In genomic region chr17:29114141-29114540, GRCh38 we compare ENCODE assay signal across 16 cellular contexts.
DNase-seq lines count a peak whose midpoint lies in the region; FAIRE-seq and TF ChIP-seq lines count a peak whose summit lies in the region.
"Had no signal": no experiment of that assay in that cellular context is flagged by ENCODE, and none has a peak within 500 bp of the region (broad histone marks: within the 10 kb centered on the region; RNA-seq: fewer than 3 reads in every experiment).

No MANE protein-coding gene starts in this region.

- peaks cover 45 to 63% (median 59%) of the 10 kb centered on the region in 11 experiments for H3K36me3 ChIP-seq in BLaER1 treated with 17β-estradiol and CSF1 and Interleukin-3, amounts not matched to agents 10 nM and 100 nM
- H3K36me3 ChIP-seq in CD4-positive, alpha-beta memory T cell (ENCODE audit: insufficient read depth, low read length): peaks cover 71% of the 10 kb centered on the region
- H3K36me3 ChIP-seq in H1 (ENCODE audit: control insufficient read depth in 2 of 4, insufficient read depth in 4 of 4, low read length in 3 of 4) (peaks cover 0 to 6% (median 3%) of the 10 kb centered on the region in 4 experiments; a peak in 4 of 8 replicates), osteoblast (ENCODE audit: insufficient read depth, low read length) (peaks cover 26% of the 10 kb centered on the region)

- no peak overlapping the region for H2BK120ac ChIP-seq in H1 (replicated peaks; ENCODE audit: low read depth, low read length)

- no peak overlapping the region for H2BK12ac ChIP-seq in H1 (ENCODE audit: low read depth, low read length)

- H3K36me3 Mint-ChIP-seq in CD4-positive, alpha-beta memory T cell: peaks cover 32 to 60% of the 10 kb centered on the region in 2 donors
- peaks cover 7% of the 10 kb centered on the region for H3K36me3 Mint-ChIP-seq in nephron progenitor cell (ENCODE audit: low read depth)

- H3K4me2 ChIP-seq in BLaER1 treated with 17β-estradiol and CSF1 and Interleukin-3, amounts not matched to agents 10 nM and 100 nM: peak overlapping the region; percentile 90 to 99 (median 95)
- H3K4me2 ChIP-seq in H1 (ENCODE audit: insufficient read depth in 1 of 2, low read depth in 2 of 2, low read length in 2 of 2) (no peak overlapping the region), osteoblast (ENCODE audit: insufficient read depth, low read length) (no peak overlapping the region)
- H3K4me2 ChIP-seq: KMS-11 had no signal

- H3K4me1 Mint-ChIP-seq in CD4-positive, alpha-beta memory T cell: peaks cover 4 to 9% (median 8%) of the 10 kb centered on the region in 4 donors
- peaks cover 25% of the 10 kb centered on the region for H3K4me1 Mint-ChIP-seq in nephron progenitor cell

- peak overlapping the region in 4 of 7 donors; percentile 24 to 68 (median 34) for H3K27ac Mint-ChIP-seq in CD4-positive, alpha-beta memory T cell
- no peak overlapping the region for H3K27ac Mint-ChIP-seq in nephron progenitor cell
- H3K27ac Mint-ChIP-seq: CD8-positive, alpha-beta T cell had no signal

- no peaks in the 10 kb centered on the region for H3K79me1 ChIP-seq in H1 (ENCODE audit: low read depth, low read length)

- FAIRE-seq in H1 (lab: Jason Lieb, UNC): no peak

- H2AK5ac ChIP-seq in H1 (ENCODE audit: low read depth, low read length): no peak overlapping the region

- no peak for DNase-seq in CD4-positive, alpha-beta memory T cell
- no peak for DNase-seq in H1 (ENCODE audit: low read depth in 1 of 2, low spot score in 2 of 2)
- peak; percentile 22 for DNase-seq in osteoblast (ENCODE audit: insufficient read length, low spot score, missing footprints)
- no peak for DNase-seq in nephron progenitor cell
- DNase-seq in GDM1 (lab: John Stamatoyannopoulos, UW): no peak
- no peak for DNase-seq in pons (ENCODE audit: low spot score)
- DNase-seq: CD8-positive, alpha-beta T cell; H9; NCI-H1092; NCI-H146; NCI-H2081; NCI-H510A treated with DMSO at 0.1 percent for 48 hours; Peyer's patch; SHP77 had no signal

- no peak overlapping the region for H4K8ac ChIP-seq in H1 (ENCODE audit: extremely low read depth, insufficient read depth, low read length)

- H3K18ac ChIP-seq in H1 (ENCODE audit: extremely low read depth, low read length): no peak overlapping the region

- no peak overlapping the region for H3K14ac ChIP-seq in H1 (ENCODE audit: insufficient read length)

- H3K27me3 Mint-ChIP-seq in CD4-positive, alpha-beta memory T cell: no peaks in the 10 kb centered on the region
- peaks cover 4% of the 10 kb centered on the region for H3K27me3 Mint-ChIP-seq in nephron progenitor cell (ENCODE audit: low read depth, poor library complexity)

- peaks cover 95 to 100% (median 100%) of the 10 kb centered on the region in 10 experiments for H3K4me1 ChIP-seq in BLaER1 treated with 17β-estradiol and CSF1 and Interleukin-3, amounts not matched to agents 10 nM and 100 nM
- peaks cover 4% of the 10 kb centered on the region for H3K4me1 ChIP-seq in CD4-positive, alpha-beta memory T cell (ENCODE audit: insufficient read depth, low read length)
- H3K4me1 ChIP-seq in H1 (replicated peaks in 1 of 4; ENCODE audit: control insufficient read depth in 3 of 4, insufficient read depth in 4 of 4, low read length in 3 of 4): peaks cover 0 to 19% (median 12%) of the 10 kb centered on the region in 4 experiments; a peak in 6 of 7 replicates
- peaks cover 32% of the 10 kb centered on the region for H3K4me1 ChIP-seq in osteoblast (ENCODE audit: insufficient read depth, low read length)

- intact Hi-C loops in CD4-positive, alpha-beta memory T cell (cut with micrococcal nuclease): no loop called here

- no peak overlapping the region for H4K91ac ChIP-seq in H1 (replicated peaks; ENCODE audit: insufficient read length, low read length)

- H2BK15ac ChIP-seq in H1 (ENCODE audit: low read length): peak overlapping the region; percentile 53; the same call in 1 of the 2 replicates

- TF ChIP-seq RAD21 in H1 (IDR thresholded peaks at IDR 0.05 in 1 of 2, conservative IDR thresholded peaks at IDR 0.05 in 1 of 2; ENCODE audit: low read depth in 2 of 2, low read length in 2 of 2): no peak

- H3K79me2 ChIP-seq in H1 (ENCODE audit: control insufficient read depth in 1 of 2, insufficient read depth in 2 of 2, low read length in 2 of 2) (no peaks in the 10 kb centered on the region), osteoblast (ENCODE audit: insufficient read depth, low read length) (no peaks in the 10 kb centered on the region)

- H4K5ac ChIP-seq in H1 (ENCODE audit: insufficient read length, low read depth, low read length): no peak overlapping the region

- H2BK20ac ChIP-seq in H1 (ENCODE audit: low read length): no peak overlapping the region

- POLR2A ChIA-PET in CD4-positive, alpha-beta memory T cell (lab: Charles Lee; ENCODE audit: partially characterized antibody): interaction anchor here (1.1 to 1.9 kb wide), 2 partner anchors 26 to 149 kb away, joined by 3 to 7 read pairs; no protein-coding TSS in a partner anchor
- POLR2A ChIA-PET in H1 (lab: Charles Lee; ENCODE audit: partially characterized antibody): interaction anchor here (0.9 to 1.5 kb wide), 3 partner anchors 10 to 72 kb away, joined by 3 to 4 read pairs (median 3); no protein-coding TSS in a partner anchor

- H3K27me3 ChIP-seq in BLaER1 treated with 17β-estradiol and CSF1 and Interleukin-3, amounts not matched to agents 10 nM and 100 nM: no peaks in the 10 kb centered on the region
- no peaks in the 10 kb centered on the region for H3K27me3 ChIP-seq in CD4-positive, alpha-beta memory T cell (ENCODE audit: insufficient read depth, low read length)
- no peaks in the 10 kb centered on the region for H3K27me3 ChIP-seq in H1 (replicated peaks in 1 of 4; ENCODE audit: control insufficient read depth in 3 of 4, extremely low read depth in 1 of 4, insufficient read depth in 3 of 4, low read length in 3 of 4)
- no peaks in the 10 kb centered on the region for H3K27me3 ChIP-seq in osteoblast (ENCODE audit: insufficient read depth, low read length)
- H3K27me3 ChIP-seq: Peyer's patch had no signal

- peaks cover 0 to 69% (median 16%) of the 10 kb centered on the region in 11 experiments; a peak in 13 of 22 replicates for H4K20me1 ChIP-seq in BLaER1 treated with 17β-estradiol and CSF1 and Interleukin-3, amounts not matched to agents 10 nM and 100 nM
- H4K20me1 ChIP-seq in H1 (replicated peaks in 1 of 2; ENCODE audit: control insufficient read depth in 1 of 2, insufficient read depth in 2 of 2, low read length in 2 of 2) (no peaks in the 10 kb centered on the region), osteoblast (ENCODE audit: insufficient read depth, low read length) (peaks cover 35% of the 10 kb centered on the region)

- no peak overlapping the region for H3K23ac ChIP-seq in H1 (ENCODE audit: insufficient read length)

- TF ChIP-seq CTCF in H1 (IDR thresholded peaks at IDR 0.05; ENCODE audit: control extremely low read depth in 1 of 3, insufficient read depth in 1 of 3, low read depth in 1 of 3, low read length in 3 of 3) (no peak), osteoblast (IDR thresholded peaks at IDR 0.05; ENCODE audit: extremely low read depth, low read depth, low read length) (no peak), nephron progenitor cell (IDR thresholded peaks at IDR 0.05) (no peak)

- H3K23me2 ChIP-seq in H1 (ENCODE audit: low read depth, low read length): peaks cover 2% of the 10 kb centered on the region; the same call in 1 of the 2 replicates

- peaks cover 0 to 2% (median 0%) of the 10 kb centered on the region in 8 donors for H3K9me3 Mint-ChIP-seq in CD4-positive, alpha-beta memory T cell
- H3K9me3 Mint-ChIP-seq in nephron progenitor cell: no peaks in the 10 kb centered on the region
- H3K9me3 Mint-ChIP-seq: CD8-positive, alpha-beta T cell; H9 had no signal

- H2AFZ ChIP-seq in H1 (ENCODE audit: low read length): no peak overlapping the region
- H2AFZ ChIP-seq in osteoblast (ENCODE audit: low read length): no peak overlapping the region

- H3K4me3 Mint-ChIP-seq in CD4-positive, alpha-beta memory T cell: no peak overlapping the region
- no peak overlapping the region for H3K4me3 Mint-ChIP-seq in nephron progenitor cell
- H3K4me3 Mint-ChIP-seq: CD8-positive, alpha-beta T cell; H9 had no signal

- peak overlapping the region; percentile 37 to 96 (median 92); a peak in 21 of 22 replicates for H3K27ac ChIP-seq in BLaER1 treated with 17β-estradiol and CSF1 and Interleukin-3, amounts not matched to agents 10 nM and 100 nM
- H3K27ac ChIP-seq in CD4-positive, alpha-beta memory T cell (ENCODE audit: low read depth, low read length): no peak overlapping the region
- H3K27ac ChIP-seq in H1 (ENCODE audit: low read depth, low read length) (no peak overlapping the region), osteoblast (ENCODE audit: low read depth, low read length) (no peak overlapping the region)
- H3K27ac ChIP-seq: KMS-11, Peyer's patch had no signal

- no peak for TF ChIP-seq EP300 in H1 (IDR thresholded peaks at IDR 0.05; ENCODE audit: borderline replicate concordance in 1 of 2, low read depth in 2 of 2, low read length in 2 of 2)

- no peak for TF ChIP-seq POLR2A in H1 (IDR thresholded peaks at IDR 0.05; ENCODE audit: control extremely low read depth in 1 of 2, low read depth in 2 of 2, low read length in 2 of 2)

- H3K4me3 ChIP-seq in BLaER1 treated with 17β-estradiol and CSF1 and Interleukin-3, amounts not matched to agents 10 nM and 100 nM: peak overlapping the region; percentile 12 to 64 (median 48); a peak in 17 of 20 replicates
- no peak overlapping the region for H3K4me3 ChIP-seq in CD4-positive, alpha-beta memory T cell (ENCODE audit: low read length in 2 of 2)
- no peak overlapping the region for H3K4me3 ChIP-seq in H1 (ENCODE audit: extremely low read depth in 1 of 4, insufficient read depth in 2 of 4, low read depth in 3 of 4, low read length in 4 of 4)
- no peak overlapping the region for H3K4me3 ChIP-seq in osteoblast (ENCODE audit: insufficient read depth, low read length)
- H3K4me3 ChIP-seq: Peyer's patch had no signal

- CTCF ChIA-PET in CD4-positive, alpha-beta memory T cell (lab: Charles Lee; ENCODE audit: partially characterized antibody): interaction anchor here (0.7 to 13.7 kb wide), 6 partner anchors 8 to 161 kb away, joined by 3 to 318 read pairs (median 3); no protein-coding TSS in a partner anchor
- CTCF ChIA-PET in H1 (lab: Charles Lee; ENCODE audit: partially characterized antibody): interaction anchor here (0.8 to 19.8 kb wide), 13 partner anchors 9 to 186 kb away, joined by 3 to 548 read pairs (median 21); partner anchors contain the start of genes PHF12 and SEZ6

- peak overlapping the region; percentile 61 to 87 (median 79) for H3K9ac ChIP-seq in BLaER1 treated with 17β-estradiol and CSF1 and Interleukin-3, amounts not matched to agents 10 nM and 100 nM
- H3K9ac ChIP-seq in H1 (replicated peaks in 1 of 4; ENCODE audit: extremely low read depth in 1 of 4, low read depth in 3 of 4, low read length in 3 of 4): no peak overlapping the region
- H3K9ac ChIP-seq: KMS-11 had no signal

- no peak overlapping the region for H2BK5ac ChIP-seq in H1 (ENCODE audit: low read depth, low read length)

- H3K56ac ChIP-seq in H1 (replicated peaks; ENCODE audit: insufficient read length, low read depth, low read length): no peak overlapping the region

- H3K9me3 ChIP-seq in BLaER1 treated with 17β-estradiol and CSF1 and Interleukin-3, amounts not matched to agents 10 nM and 100 nM (replicated peaks in 1 of 11): no peaks in the 10 kb centered on the region
- no peaks in the 10 kb centered on the region for H3K9me3 ChIP-seq in CD4-positive, alpha-beta memory T cell (ENCODE audit: control insufficient read depth in 1 of 2, low read length in 2 of 2)
- no peaks in the 10 kb centered on the region for H3K9me3 ChIP-seq in H1 (ENCODE audit: insufficient read depth in 2 of 2, low read depth in 1 of 2, low read length in 1 of 2)
- H3K9me3 ChIP-seq in osteoblast (ENCODE audit: low read depth, low read length): no peaks in the 10 kb centered on the region
- H3K9me3 ChIP-seq: Peyer's patch had no signal

- WGBS in H1 (ENCODE audit: extremely low coverage in 1 of 2, insufficient coverage in 1 of 2, insufficient read length in 1 of 2, insufficient replicate concordance in 2 of 2, low coverage in 1 of 2, low lambda C conversion rate in 2 of 2, missing lambda C conversion rate in 1 of 2), 2 experiments: 91% methylated on average over 5 of the region's 5 CpGs; no CpG with 5 or more reads in 1 of the 2 experiments

- no peak overlapping the region for H3K4ac ChIP-seq in H1 (replicated peaks; ENCODE audit: insufficient read length, low read depth, low read length)

Comparison
In these comparisons a context has a peak if more than half of its experiments do, and no peak if none do; other contexts are left out.
1. H3K27ac ChIP-seq: peak in BLaER1 treated with 17β-estradiol and CSF1 and Interleukin-3, amounts not matched to agents 10 nM and 100 nM (11 of 11); none in CD4-positive, alpha-beta memory T cell (single experiment), H1 (single experiment) and osteoblast (single experiment).
2. H3K4me2 ChIP-seq: peak in BLaER1 treated with 17β-estradiol and CSF1 and Interleukin-3, amounts not matched to agents 10 nM and 100 nM (11 of 11); none in H1 (0 of 2) and osteoblast (single experiment).
3. H3K4me3 ChIP-seq: peak in BLaER1 treated with 17β-estradiol and CSF1 and Interleukin-3, amounts not matched to agents 10 nM and 100 nM (10 of 10); none in CD4-positive, alpha-beta memory T cell (0 of 2), H1 (0 of 4) and osteoblast (single experiment).
4. H3K9ac ChIP-seq: peak in BLaER1 treated with 17β-estradiol and CSF1 and Interleukin-3, amounts not matched to agents 10 nM and 100 nM (11 of 11); none in H1 (0 of 4).